21 cellular contexts compared by ENCODE assay signal in genomic region chr3:30263238-30263920, GRCh38.
DNase-seq lines count a peak whose midpoint lies in the region; ATAC-seq, FAIRE-seq and TF ChIP-seq lines count a peak whose summit lies in the region.
"Had no signal": no experiment of that assay in that cellular context is flagged by ENCODE, and none has a peak within 500 bp of the region (broad histone marks: within the 10 kb centered on the region; RNA-seq: fewer than 3 reads in every experiment).

No MANE protein-coding gene starts in this region.

- no peak for TF ChIP-seq CTCF in NB4 (IDR thresholded peaks at IDR 0.05; ENCODE audit: low read depth, low read length)
- no peak for TF ChIP-seq CTCF in K562 (IDR thresholded peaks at IDR 0.05 in 2 of 3, conservative IDR thresholded peaks at IDR 0.05 in 1 of 3; ENCODE audit: insufficient read depth in 2 of 3, low read depth in 1 of 3, low read length in 3 of 3)
- no peak for TF ChIP-seq CTCF in right atrium auricular region (IDR thresholded peaks at IDR 0.05)
- no peak for TF ChIP-seq CTCF in stomach (IDR thresholded peaks at IDR 0.05)

- H3K79me2 ChIP-seq in K562 (ENCODE audit: control insufficient read depth, insufficient read depth, low read length) = no peaks in the 10 kb centered on the region

- no TSS peak for BruUV-seq in K562 (replicated peaks; lab: Mats Ljungman, UMichigan)

- no peaks in the 10 kb centered on the region for H4K20me1 ChIP-seq in K562 (replicated peaks; ENCODE audit: control insufficient read depth, insufficient read depth, low read length)

- in situ Hi-C loops in K562 (cut with MboI) = no loop called here

- H3K9me3 ChIP-seq in K562 (replicated peaks; ENCODE audit: control insufficient read depth, insufficient read depth, low read depth, low read length) (no peaks in the 10 kb centered on the region; the same call in 1 of the 2 replicates), right atrium auricular region (no peaks in the 10 kb centered on the region), stomach (no peaks in the 10 kb centered on the region)
- H3K9me3 ChIP-seq: gastrocnemius medialis, prostate gland, suprapubic skin, vagina had no signal

- H3K4me1 Mint-ChIP-seq in activated naive CD4-positive, alpha-beta T cell treated with anti-CD3 and anti-CD28 coated beads, Interleukin-2, amount 10 ng/mL, durations not matched to agents 7 days and 5 days = peaks cover 17% of the 10 kb centered on the region
- H3K4me1 Mint-ChIP-seq in stimulated activated naive B cell treated with anti-CD40 and anti-IgM and Interleukin-4, amounts not matched to agents 10 μg/mL and 1 μg/mL and 100 μg/mL, for 72 hours = peaks cover 21 to 36% of the 10 kb centered on the region in 2 donors
- H3K4me1 Mint-ChIP-seq: natural killer cell had no signal

- DNase-seq in activated naive CD4-positive, alpha-beta T cell treated with anti-CD3 and anti-CD28 coated beads, Interleukin-2, amount 10 ng/mL, durations not matched to agents 7 days and 5 days = no peak
- no peak for DNase-seq in activated naive CD4-positive, alpha-beta T cell treated with anti-CD3 and anti-CD28 coated beads, Interleukin-2, amount 50 U/mL, for 16 hours
- DNase-seq in NB4 (ENCODE audit: low read depth) (peak; percentile 70), K562 (ENCODE audit: extremely low read depth in 1 of 4, low spot score in 3 of 4) (no peak), right atrium auricular region (ENCODE audit: low spot score) (no peak), stomach (no peak), SIG-M5 treated with dmso at 0.1 percent for 504 hours (lab: John Stamatoyannopoulos, UW; ENCODE audit: unreplicated experiment) (no peak)
- DNase-seq in stimulated activated naive B cell treated with anti-CD40 and anti-IgM and Interleukin-4, amounts not matched to agents 10 μg/mL and 1 μg/mL and 100 μg/mL, for 72 hours = peak; percentile 31
- DNase-seq: caudate nucleus; CD8-positive, alpha-beta memory T cell; DMS79; gastrocnemius medialis; natural killer cell; NCI-H1105; T-helper 2 cell had no signal

- H3K27ac Mint-ChIP-seq in activated naive CD4-positive, alpha-beta T cell treated with anti-CD3 and anti-CD28 coated beads, Interleukin-2, amount 10 ng/mL, durations not matched to agents 7 days and 5 days = peak overlapping the region; percentile 5
- H3K27ac Mint-ChIP-seq in stimulated activated naive B cell treated with anti-CD40 and anti-IgM and Interleukin-4, amounts not matched to agents 10 μg/mL and 1 μg/mL and 100 μg/mL, for 72 hours = peak overlapping the region; percentile 14
- H3K27ac Mint-ChIP-seq: activated T-helper 1 cell treated with anti-CD3 and anti-CD28 coated beads, Interleukin-12 subunit alpha, Interleukin-12 subunit beta, Interleukin-2, Interleukin-4 antibody, amounts not matched to agents 30 ng/mL and 10 ng/mL and 1 ng/mL, durations not matched to agents 14 hours and 24 hours and 36 hours; memory B cell; natural killer cell; WTC11 had no signal

- H2AFZ ChIP-seq in K562 (ENCODE audit: low read depth, low read length) = no peak overlapping the region

- no peak overlapping the region for H3K9ac ChIP-seq in K562 (ENCODE audit: insufficient read depth in 1 of 2, low read depth in 2 of 2, low read length in 2 of 2)

- CTCF ChIA-PET in activated naive CD4-positive, alpha-beta T cell treated with anti-CD3 and anti-CD28 coated beads, Interleukin-2, amount 10 ng/mL, durations not matched to agents 7 days and 5 days (lab: Charles Lee) = no interaction called here
- CTCF ChIA-PET in K562 (lab: Yijun Ruan, JAX; ENCODE audit: low intra/inter-chr PET ratio) = no interaction called here

- H3K9me3 Mint-ChIP-seq in activated naive CD4-positive, alpha-beta T cell treated with anti-CD3 and anti-CD28 coated beads, Interleukin-2, amount 10 ng/mL, durations not matched to agents 7 days and 5 days = peaks cover 17% of the 10 kb centered on the region
- peaks cover 4 to 7% of the 10 kb centered on the region in 2 donors for H3K9me3 Mint-ChIP-seq in stimulated activated naive B cell treated with anti-CD40 and anti-IgM and Interleukin-4, amounts not matched to agents 10 μg/mL and 1 μg/mL and 100 μg/mL, for 72 hours

- intact Hi-C loops in K562 (cut with micrococcal nuclease) (no loop called here), stomach (cut with DNase I; ENCODE audit: low total_unique reads) (no loop called here)

- H3K27me3 Mint-ChIP-seq in activated naive CD4-positive, alpha-beta T cell treated with anti-CD3 and anti-CD28 coated beads, Interleukin-2, amount 10 ng/mL, durations not matched to agents 7 days and 5 days = no peaks in the 10 kb centered on the region
- no peaks in the 10 kb centered on the region for H3K27me3 Mint-ChIP-seq in stimulated activated naive B cell treated with anti-CD40 and anti-IgM and Interleukin-4, amounts not matched to agents 10 μg/mL and 1 μg/mL and 100 μg/mL, for 72 hours
- H3K27me3 Mint-ChIP-seq: memory B cell had no signal

- H3K36me3 ChIP-seq in K562 (ENCODE audit: control insufficient read depth, insufficient read depth, low read length) = no peaks in the 10 kb centered on the region
- no peaks in the 10 kb centered on the region for H3K36me3 ChIP-seq in right atrium auricular region
- H3K36me3 ChIP-seq in stomach = no peaks in the 10 kb centered on the region
- H3K36me3 ChIP-seq: gastrocnemius medialis, prostate gland, suprapubic skin, vagina had no signal

- H3K4me1 ChIP-seq in K562 (replicated peaks in 1 of 2; ENCODE audit: control insufficient read depth in 2 of 2, insufficient read depth in 2 of 2, low read length in 2 of 2) = no peaks in the 10 kb centered on the region
- no peaks in the 10 kb centered on the region for H3K4me1 ChIP-seq in right atrium auricular region
- peaks cover 0 to 9% (median 0%) of the 10 kb centered on the region in 4 donors for H3K4me1 ChIP-seq in stomach
- H3K4me1 ChIP-seq: gastrocnemius medialis, prostate gland had no signal

- no peak overlapping the region for H3K4me3 Mint-ChIP-seq in activated naive CD4-positive, alpha-beta T cell treated with anti-CD3 and anti-CD28 coated beads, Interleukin-2, amount 10 ng/mL, durations not matched to agents 7 days and 5 days
- H3K4me3 Mint-ChIP-seq in stimulated activated naive B cell treated with anti-CD40 and anti-IgM and Interleukin-4, amounts not matched to agents 10 μg/mL and 1 μg/mL and 100 μg/mL, for 72 hours = peak overlapping the region; percentile 31 to 52
- H3K4me3 Mint-ChIP-seq: activated T-helper 1 cell treated with anti-CD3 and anti-CD28 coated beads, Interleukin-12 subunit alpha, Interleukin-12 subunit beta, Interleukin-2, Interleukin-4 antibody, amounts not matched to agents 30 ng/mL and 10 ng/mL and 1 ng/mL, durations not matched to agents 14 hours and 24 hours and 36 hours; CD8-positive, alpha-beta memory T cell; memory B cell; natural killer cell; WTC11 had no signal

- H3K4me3 ChIP-seq in NB4 (ENCODE audit: low read depth, low read length) (no peak overlapping the region), K562 (no peak overlapping the region), right atrium auricular region (no peak overlapping the region), stomach (no peak overlapping the region)
- H3K4me3 ChIP-seq: gastrocnemius medialis, prostate gland, suprapubic skin, vagina had no signal

- TF ChIP-seq EP300 in K562 (IDR thresholded peaks at IDR 0.05; ENCODE audit: low read length) = no peak
- no peak for TF ChIP-seq EP300 in stomach (IDR thresholded peaks at IDR 0.05)

- TF ChIP-seq POLR2A in NB4 (IDR thresholded peaks at IDR 0.05; ENCODE audit: extremely low read depth, insufficient read length) (no peak), K562 (conservative IDR thresholded peaks at IDR 0.05) (no peak), stomach (IDR thresholded peaks at IDR 0.05) (no peak)

- no peak for TF ChIP-seq RAD21 in K562 (CRISPR knock-in tag; conservative IDR thresholded peaks at IDR 0.05 in 1 of 2, IDR thresholded peaks at IDR 0.05 in 1 of 2)

- H3K9me1 ChIP-seq in K562 (ENCODE audit: control insufficient read depth, insufficient read depth, low read length) = no peaks in the 10 kb centered on the region

- no peaks in the 10 kb centered on the region for H3K27me3 ChIP-seq in K562 (ENCODE audit: control insufficient read depth in 2 of 2, insufficient read depth in 2 of 2, low read length in 2 of 2)
- H3K27me3 ChIP-seq in right atrium auricular region = no peaks in the 10 kb centered on the region
- H3K27me3 ChIP-seq in stomach = no peaks in the 10 kb centered on the region
- H3K27me3 ChIP-seq: gastrocnemius medialis, suprapubic skin, vagina had no signal

- WGBS in K562 (ENCODE audit: insufficient coverage, low coverage, missing lambda C conversion rate) = 3% methylated on average over 5 of the region's 5 CpGs
- WGBS in stomach, 5 donors = 81 to 92% (median 85%) methylated on average over 5 of the region's 5 CpGs

- H3K27ac ChIP-seq in K562 (ENCODE audit: extremely low read depth, low read depth, low read length) = no peak overlapping the region
- no peak overlapping the region for H3K27ac ChIP-seq in right atrium auricular region
- H3K27ac ChIP-seq in stomach = no peak overlapping the region
- H3K27ac ChIP-seq: gastrocnemius medialis, prostate gland, suprapubic skin had no signal

- FAIRE-seq in K562 (lab: Jason Lieb, UNC) = no peak

- H3K36me3 Mint-ChIP-seq in activated naive CD4-positive, alpha-beta T cell treated with anti-CD3 and anti-CD28 coated beads, Interleukin-2, amount 10 ng/mL, durations not matched to agents 7 days and 5 days = peaks cover 2% of the 10 kb centered on the region
- H3K36me3 Mint-ChIP-seq in stimulated activated naive B cell treated with anti-CD40 and anti-IgM and Interleukin-4, amounts not matched to agents 10 μg/mL and 1 μg/mL and 100 μg/mL, for 72 hours = peaks cover 3% of the 10 kb centered on the region in 2 donors

- ATAC-seq in K562 = no peak
- ATAC-seq in stimulated activated naive B cell treated with anti-CD40 and anti-IgM and Interleukin-4, amounts not matched to agents 10 μg/mL and 1 μg/mL and 100 μg/mL, for 72 hours (replicated peaks) = peak; percentile 93 to 96
- ATAC-seq: gastrocnemius medialis, natural killer cell, WTC11 had no signal

- POLR2A ChIA-PET in K562 (lab: Yijun Ruan, JAX) = no interaction called here

- no peak overlapping the region for H3K4me2 ChIP-seq in K562 (ENCODE audit: insufficient read depth, low read length)

TF ChIP-seq in K562, 482 proteins besides CTCF, POLR2A, EP300 and RAD21:
- peak; percentile 51; the same call in 1 of the 2 replicates for TF ChIP-seq ZNF311 (CRISPR knock-in tag; IDR thresholded peaks at IDR 0.05)
- TF ChIP-seq ZNF24 (IDR thresholded peaks at IDR 0.05) = no peak
TF ChIP-seq in K562: peak in this region for 1.

Comparison
In these comparisons a context has a peak if more than half of its experiments do, and no peak if none do; other contexts are left out.
1. DNase-seq: peak in NB4 (single experiment) and stimulated activated naive B cell treated with anti-CD40 and anti-IgM and Interleukin-4, amounts not matched to agents 10 μg/mL and 1 μg/mL and 100 μg/mL, for 72 hours (single experiment); none in activated naive CD4-positive, alpha-beta T cell treated with anti-CD3 and anti-CD28 coated beads, Interleukin-2, amount 10 ng/mL, durations not matched to agents 7 days and 5 days (single experiment), activated naive CD4-positive, alpha-beta T cell treated with anti-CD3 and anti-CD28 coated beads, Interleukin-2, amount 50 U/mL, for 16 hours (single experiment), K562 (0 of 4), right atrium auricular region (single experiment), stomach (single experiment) and SIG-M5 treated with dmso at 0.1 percent for 504 hours (single experiment).